ENCODE assay signal across 1 cellular context in genomic region chr17:63516910-63517824, GRCh38.
TF ChIP-seq lines count a peak whose summit lies in the region.

No MANE protein-coding gene starts in this region.

TF ChIP-seq in K562, 482 proteins besides CTCF, POLR2A, EP300 and RAD21:
- TF ChIP-seq EGR1 (conservative IDR thresholded peaks at IDR 0.05) (peak; percentile 63), KDM2B (CRISPR knock-in tag; IDR thresholded peaks at IDR 0.05) (no peak), CEBPG (CRISPR knock-in tag; IDR thresholded peaks at IDR 0.05) (no peak), CEBPG (tag; conservative IDR thresholded peaks at IDR 0.05 in 1 of 2, IDR thresholded peaks at IDR 0.05 in 1 of 2) (0 out of 4 replicates have a peak, but pooled peaks of 1 of the 2 experiments have one; percentile 52), MEIS2 (IDR thresholded peaks at IDR 0.05; ENCODE audit: partially characterized antibody) (no peak), JUND (IDR thresholded peaks at IDR 0.05; ENCODE audit: borderline replicate concordance, low read depth, low read length) (peak; percentile 42; the same call in 1 of the 2 replicates), JUND (tag; IDR thresholded peaks at IDR 0.05; ENCODE audit: borderline replicate concordance, low read depth, low read length) (no peak), TAF7 (tag; IDR thresholded peaks at IDR 0.05) (no peak), FOSL1 (tag; conservative IDR thresholded peaks at IDR 0.05) (peak; percentile 58), EP400 (IDR thresholded peaks at IDR 0.05) (no peak)
- TF ChIP-seq, protein P1, sequence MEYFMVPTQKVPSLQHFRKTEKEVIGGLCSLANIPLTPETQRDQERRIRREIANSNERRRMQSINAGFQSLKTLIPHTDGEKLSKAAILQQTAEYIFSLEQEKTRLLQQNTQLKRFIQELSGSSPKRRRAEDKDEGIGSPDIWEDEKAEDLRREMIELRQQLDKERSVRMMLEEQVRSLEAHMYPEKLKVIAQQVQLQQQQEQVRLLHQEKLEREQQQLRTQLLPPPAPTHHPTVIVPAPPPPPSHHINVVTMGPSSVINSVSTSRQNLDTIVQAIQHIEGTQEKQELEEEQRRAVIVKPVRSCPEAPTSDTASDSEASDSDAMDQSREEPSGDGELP (CRISPR knock-in tag; IDR thresholded peaks at IDR 0.05; ENCODE audit: borderline replicate concordance): no peak
- TF ChIP-seq, protein P2, sequence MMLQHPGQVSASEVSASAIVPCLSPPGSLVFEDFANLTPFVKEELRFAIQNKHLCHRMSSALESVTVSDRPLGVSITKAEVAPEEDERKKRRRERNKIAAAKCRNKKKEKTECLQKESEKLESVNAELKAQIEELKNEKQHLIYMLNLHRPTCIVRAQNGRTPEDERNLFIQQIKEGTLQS (IDR thresholded peaks at IDR 0.05): peak; percentile 71
- TF ChIP-seq, protein P2 (CRISPR knock-in tag; conservative IDR thresholded peaks at IDR 0.05): no peak
- TF ChIP-seq, protein P3, sequence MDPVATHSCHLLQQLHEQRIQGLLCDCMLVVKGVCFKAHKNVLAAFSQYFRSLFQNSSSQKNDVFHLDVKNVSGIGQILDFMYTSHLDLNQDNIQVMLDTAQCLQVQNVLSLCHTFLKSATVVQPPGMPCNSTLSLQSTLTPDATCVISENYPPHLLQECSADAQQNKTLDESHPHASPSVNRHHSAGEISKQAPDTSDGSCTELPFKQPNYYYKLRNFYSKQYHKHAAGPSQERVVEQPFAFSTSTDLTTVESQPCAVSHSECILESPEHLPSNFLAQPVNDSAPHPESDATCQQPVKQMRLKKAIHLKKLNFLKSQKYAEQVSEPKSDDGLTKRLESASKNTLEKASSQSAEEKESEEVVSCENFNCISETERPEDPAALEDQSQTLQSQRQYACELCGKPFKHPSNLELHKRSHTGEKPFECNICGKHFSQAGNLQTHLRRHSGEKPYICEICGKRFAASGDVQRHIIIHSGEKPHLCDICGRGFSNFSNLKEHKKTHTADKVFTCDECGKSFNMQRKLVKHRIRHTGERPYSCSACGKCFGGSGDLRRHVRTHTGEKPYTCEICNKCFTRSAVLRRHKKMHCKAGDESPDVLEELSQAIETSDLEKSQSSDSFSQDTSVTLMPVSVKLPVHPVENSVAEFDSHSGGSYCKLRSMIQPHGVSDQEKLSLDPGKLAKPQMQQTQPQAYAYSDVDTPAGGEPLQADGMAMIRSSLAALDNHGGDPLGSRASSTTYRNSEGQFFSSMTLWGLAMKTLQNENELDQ (CRISPR knock-in tag; IDR thresholded peaks at IDR 0.05; ENCODE audit: borderline replicate concordance): no peak
